Comparison of ENCODE assay signal across 29 cellular contexts in genomic region chr6:65189344-65189743, GRCh38.
"Had no signal": no experiment of that assay in that cellular context is flagged by ENCODE, and none has a peak within 500 bp of the region (broad histone marks: within the 10 kb centered on the region; RNA-seq: fewer than 3 reads in every experiment).

No MANE protein-coding gene starts in this region.

- ATAC-seq: Panc1, Right ventricle myocardium inferior, SK-N-SH treated with all-trans-retinoic acid at 6 μM for 48 hours, T-cell had no signal

- H3K9me3 ChIP-seq: SJCRH30 had no signal

- DNase-seq: Karpas-422, MM.1S, MV-4-11, NCI-H1092, NCI-H1105, NCI-H1417 treated with DMSO at 0.1 percent for 48 hours, NCI-H1436 treated with DMSO at 0.1 percent for 48 hours, NCI-H1694 treated with DMSO at 0.1 percent for 48 hours, NCI-H187 treated with DMSO at 0.1 percent for 48 hours, NCI-H2029, NCI-H2081, NCI-H2171 treated with DMSO at 0.1 percent for 48 hours, NCI-H2227 treated with DMSO at 0.1 percent for 48 hours, NCI-H345, NCI-H446, NCI-H510A treated with DMSO at 0.1 percent for 48 hours, NCI-H524 treated with DMSO at 0.1 percent for 48 hours, NCI-H526 treated with DMSO at 0.1 percent for 48 hours, NCI-H82, PC-9, SHP77, SIG-M5, SJCRH30, T-cell had no signal

- H3K27ac ChIP-seq: PC-9, RWPE1, SJCRH30, SK-N-MC had no signal

- H3K27me3 ChIP-seq: SJCRH30 had no signal

- H3K4me1 ChIP-seq: SJCRH30 had no signal

- H3K36me3 ChIP-seq: SJCRH30 had no signal

- H3K4me2 ChIP-seq: PC-9 had no signal

- H2AFZ ChIP-seq: PC-9 had no signal

- H3K4me3 ChIP-seq: PC-9, SJCRH30, SK-N-MC had no signal
